24 cellular contexts compared by ENCODE assay signal in the genomic region with DNA sequence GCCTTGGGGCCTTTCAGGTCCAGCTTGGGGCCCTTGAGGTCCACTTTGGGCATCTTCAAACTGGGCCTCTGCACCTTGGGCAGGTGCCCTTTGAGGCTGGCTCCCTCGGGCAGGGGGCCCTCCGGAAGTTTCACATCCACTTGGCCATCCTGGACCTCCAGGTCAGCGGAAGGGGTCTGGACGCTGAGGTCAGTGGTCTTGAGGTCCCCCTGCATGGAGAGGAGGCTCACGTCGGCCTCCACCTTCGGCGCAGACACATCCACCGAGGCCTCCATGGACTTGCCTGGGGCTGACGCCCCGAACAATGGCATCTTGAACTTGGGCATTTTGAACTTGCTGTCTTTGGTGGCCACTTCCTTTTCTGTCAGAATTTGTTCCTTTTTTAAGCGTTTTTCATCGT. TPM values are rescaled to one million over a fixed set of nuclear protein-coding genes. Genes with fewer than 3 reads are reported as not detected.
A peak's percentile ranks its signal among the peaks of the same experiment; 100 is the strongest.
DNase-seq lines count a peak whose midpoint lies in the region; TF ChIP-seq lines count a peak whose summit lies in the region.
"Had no signal": no experiment of that assay in that cellular context is flagged by ENCODE, and none has a peak within 500 bp of the region (broad histone marks: within the 10 kb centered on the region; RNA-seq: fewer than 3 reads in every experiment).

No MANE protein-coding gene starts in this region.

- H3K9me3 ChIP-seq in BE2C (no peaks in the 10 kb centered on the region), WERI-Rb-1 (ENCODE audit: severe bottlenecking) (no peaks in the 10 kb centered on the region), ascending aorta (no peaks in the 10 kb centered on the region)
- H3K9me3 ChIP-seq: MG63 had no signal

- CTCF ChIA-PET in Calu3 (lab: Charles Lee), result no interaction called here

- no peaks in the 10 kb centered on the region for H3K4me1 ChIP-seq in BE2C
- no peaks in the 10 kb centered on the region for H3K4me1 ChIP-seq in ascending aorta

- H3K27me3 ChIP-seq in BE2C (no peaks in the 10 kb centered on the region), WERI-Rb-1 (ENCODE audit: insufficient read depth, low read depth, severe bottlenecking) (no peaks in the 10 kb centered on the region), ascending aorta (no peaks in the 10 kb centered on the region)
- H3K27me3 ChIP-seq: MG63 had no signal

- peak; percentile 1 for DNase-seq in BE2C
- no peak for DNase-seq in Calu3
- peak; percentile 2 for DNase-seq in WERI-Rb-1
- no peak for DNase-seq in nephron progenitor cell
- no peak for DNase-seq in ascending aorta (ENCODE audit: low spot score in 2 of 2)
- DNase-seq in GM10266 (ENCODE audit: extremely low spot score), result no peak
- DNase-seq in superior temporal gyrus (ENCODE audit: extremely low spot score), result no peak
- DNase-seq: CD4-positive, alpha-beta T cell; COR-L47; DMS 273 treated with DMSO at 0.1 percent for 48 hours; DMS79 treated with DMSO at 0.1 percent for 48 hours; Kasumi-1; MG63; NCI-H1048; NCI-H1417 treated with DMSO at 0.1 percent for 48 hours; NCI-H187; NCI-H446 treated with DMSO at 0.1 percent for 48 hours; NCI-H526 treated with DMSO at 0.1 percent for 48 hours; RPMI8226; SHP77 treated with DMSO at 0.1 percent for 48 hours had no signal

- no peak overlapping the region for H3K4me3 ChIP-seq in BE2C (ENCODE audit: low read depth, low read length)
- no peak overlapping the region for H3K4me3 ChIP-seq in WERI-Rb-1 (ENCODE audit: low read depth, low read length)
- no peak overlapping the region for H3K4me3 ChIP-seq in ascending aorta
- H3K4me3 ChIP-seq: GM12878, MG63, SK-N-MC had no signal

- H3K36me3 Mint-ChIP-seq in Calu3 (ENCODE audit: insufficient read depth, unreplicated experiment), result peaks cover 18% of the 10 kb centered on the region
- H3K36me3 Mint-ChIP-seq in nephron progenitor cell (ENCODE audit: low read depth), result no peaks in the 10 kb centered on the region

- H3K4me1 Mint-ChIP-seq in Calu3 (ENCODE audit: low read depth, unreplicated experiment) (peaks cover 8% of the 10 kb centered on the region), nephron progenitor cell (no peaks in the 10 kb centered on the region)

- no peak overlapping the region for H3K27ac ChIP-seq in WERI-Rb-1
- H3K27ac ChIP-seq in ascending aorta, result no peak overlapping the region
- H3K27ac ChIP-seq: SK-N-MC had no signal

- H3K27me3 Mint-ChIP-seq in Calu3 (ENCODE audit: unreplicated experiment) (no peaks in the 10 kb centered on the region), nephron progenitor cell (ENCODE audit: low read depth, poor library complexity) (peaks cover 21% of the 10 kb centered on the region)

- intact Hi-C loops in Calu3 (cut with micrococcal nuclease; ENCODE audit: unreplicated experiment), result no loop called here
- intact Hi-C loops in ascending aorta (cut with DNase I), result no loop called here

- H3K27ac Mint-ChIP-seq in Calu3 (ENCODE audit: unreplicated experiment) (peak overlapping the region; percentile 2), nephron progenitor cell (peak overlapping the region; percentile 7)
- H3K27ac Mint-ChIP-seq: CD4-positive, alpha-beta T cell had no signal

- BruUV-seq in Calu3 (replicated peaks; lab: Mats Ljungman, UMichigan), result no TSS peak

- no peak for TF ChIP-seq CTCF in BE2C (IDR thresholded peaks at IDR 0.05; ENCODE audit: low read depth, low read length)
- no peak for TF ChIP-seq CTCF in Calu3 (IDR thresholded peaks at IDR 0.05; ENCODE audit: unreplicated experiment)
- TF ChIP-seq CTCF in WERI-Rb-1 (IDR thresholded peaks at IDR 0.05; ENCODE audit: low read depth, low read length), result no peak
- TF ChIP-seq CTCF in nephron progenitor cell (IDR thresholded peaks at IDR 0.05), result no peak
- no peak for TF ChIP-seq CTCF in ascending aorta (IDR thresholded peaks at IDR 0.05)
- TF ChIP-seq CTCF in GM10266 (IDR thresholded peaks at IDR 0.05; ENCODE audit: control insufficient read depth, insufficient read depth, low read depth, missing control alignments), result no peak

- H3K9me3 Mint-ChIP-seq in Calu3 (ENCODE audit: low read depth, unreplicated experiment) (peaks cover 6% of the 10 kb centered on the region), nephron progenitor cell (no peaks in the 10 kb centered on the region)
- H3K9me3 Mint-ChIP-seq: CD4-positive, alpha-beta T cell had no signal

- H3K4me3 Mint-ChIP-seq in Calu3 (ENCODE audit: low read depth, unreplicated experiment), result no peak overlapping the region
- no peak overlapping the region for H3K4me3 Mint-ChIP-seq in nephron progenitor cell
- H3K4me3 Mint-ChIP-seq: CD4-positive, alpha-beta T cell had no signal

- H3K36me3 ChIP-seq in BE2C, result no peaks in the 10 kb centered on the region
- no peaks in the 10 kb centered on the region for H3K36me3 ChIP-seq in WERI-Rb-1
- peaks cover 7 to 28% of the 10 kb centered on the region in 2 donors for H3K36me3 ChIP-seq in ascending aorta
- H3K36me3 ChIP-seq: MG63 had no signal

RNA-seq across cellular contexts. Expression of a gene that starts 25.1 kb away (rescaled TPM):
- 0.62 TPM for polyA plus RNA-seq in BE2C (2012; ENCODE audit: insufficient read depth, insufficient read length, low read depth)
- total RNA-seq in Calu3 (2022) (42.0 and 56.5 TPM in 2 replicates), ascending aorta (35.5 TPM)

RNA-seq across cellular contexts. Expression of a gene that starts 28.4 kb away (rescaled TPM):
- polyA plus RNA-seq in BE2C (2012; ENCODE audit: insufficient read depth, insufficient read length, low read depth), result 1.9 TPM
- total RNA-seq in Calu3 (2022), result 0.09 and 0.12 TPM in 2 replicates
- not detected for total RNA-seq in ascending aorta
- total RNA-seq: A673, H4 had no signal

RNA-seq across cellular contexts. Expression of a gene that starts 32.5 kb away (rescaled TPM):
- polyA plus RNA-seq in BE2C (2012; ENCODE audit: insufficient read depth, insufficient read length, low read depth), result 15.3 TPM
- total RNA-seq in Calu3 (2022), result 12.8 and 13.8 TPM in 2 replicates
- total RNA-seq in ascending aorta, result 18.1 TPM

Comparison
In these comparisons a context has a peak if more than half of its experiments do, and no peak if none do; other contexts are left out.
1. DNase-seq: peak in BE2C (single experiment) and WERI-Rb-1 (single experiment); none in Calu3 (single experiment), nephron progenitor cell (single experiment), ascending aorta (0 of 2), GM10266 (single experiment) and superior temporal gyrus (single experiment).